ENCODE assay signal across 8 cellular contexts in the genomic region with DNA sequence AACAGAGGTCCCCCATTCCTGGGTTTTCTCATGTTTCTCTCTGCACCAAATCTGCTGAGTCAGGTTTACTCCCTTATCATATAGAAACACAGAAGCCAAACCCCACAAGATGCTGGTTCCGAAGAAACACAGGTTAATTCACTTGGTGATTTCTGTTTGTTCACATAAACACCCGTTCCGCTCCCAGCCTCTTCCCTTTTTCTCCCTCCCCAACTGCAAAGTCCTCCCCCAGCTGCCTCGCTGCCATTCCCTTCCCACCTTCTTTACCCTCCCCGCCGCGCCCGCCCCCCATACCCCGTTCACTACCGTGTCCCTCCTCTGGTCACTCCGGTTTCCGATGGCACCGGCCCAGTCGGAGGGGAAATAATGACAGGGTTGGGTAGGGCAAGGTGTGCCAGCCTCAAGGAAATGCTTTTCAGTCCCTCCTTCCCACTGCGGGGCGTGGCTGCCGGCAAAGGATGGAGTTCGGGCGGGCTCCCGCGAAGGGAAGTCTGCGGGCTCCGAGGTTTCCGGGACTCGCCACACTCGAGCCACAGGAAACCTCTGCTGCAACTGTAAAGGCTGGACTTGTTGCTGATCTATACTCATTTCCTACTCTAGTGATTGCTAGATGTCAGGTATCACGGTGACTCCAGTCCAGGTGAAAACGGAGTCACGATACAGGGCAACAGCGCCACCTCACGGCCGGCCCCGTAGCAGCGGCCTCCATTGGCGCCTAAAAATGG. TPM values are rescaled to one million over a fixed set of nuclear protein-coding genes. Genes with fewer than 3 reads are reported as not detected.
A peak's percentile ranks its signal among the peaks of the same experiment; 100 is the strongest.
DNase-seq lines count a peak whose midpoint lies in the region; ATAC-seq and TF ChIP-seq lines count a peak whose summit lies in the region.

A gene with protein sequence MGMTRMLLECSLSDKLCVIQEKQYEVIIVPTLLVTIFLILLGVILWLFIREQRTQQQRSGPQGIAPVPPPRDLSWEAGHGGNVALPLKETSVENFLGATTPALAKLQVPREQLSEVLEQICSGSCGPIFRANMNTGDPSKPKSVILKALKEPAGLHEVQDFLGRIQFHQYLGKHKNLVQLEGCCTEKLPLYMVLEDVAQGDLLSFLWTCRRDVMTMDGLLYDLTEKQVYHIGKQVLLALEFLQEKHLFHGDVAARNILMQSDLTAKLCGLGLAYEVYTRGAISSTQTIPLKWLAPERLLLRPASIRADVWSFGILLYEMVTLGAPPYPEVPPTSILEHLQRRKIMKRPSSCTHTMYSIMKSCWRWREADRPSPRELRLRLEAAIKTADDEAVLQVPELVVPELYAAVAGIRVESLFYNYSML (minus strand): TSS at position 393 of the 725 bp plus-strand sequence. CDS start 39,434 bp downstream, outside the sequence.

- H3K27me3 ChIP-seq in PC-3 (ENCODE audit: low read length) (no peaks in the 10 kb centered on the region), foreskin keratinocyte (no peaks in the 10 kb centered on the region), neuron (ENCODE audit: insufficient read depth, low read length) (peaks cover 14% of the 10 kb centered on the region), stomach (peaks cover 0 to 16% (median 3%) of the 10 kb centered on the region in 3 donors)

- no peaks in the 10 kb centered on the region for H3K9me3 Mint-ChIP-seq in activated T-helper 2 cell treated with anti-CD3 and anti-CD28 coated beads, Interferon-gamma antibody, Interleukin-2, Interleukin-4, amounts not matched to agents 10 μg/mL and 5 μg/mL and 100 μg/mL, durations not matched to agents 14 hours and 24 hours and 36 hours

- H3K4me3 ChIP-seq in PC-3 (ENCODE audit: low read length) (peak within 1 kb of the TSS; percentile 80), neuron (ENCODE audit: low read length) (peak within 1 kb of the TSS; percentile 44), stomach (peak within 1 kb of the TSS; percentile 39 to 64 (median 53))

- H3K36me3 ChIP-seq in PC-3 (ENCODE audit: low read depth, low read length) (no peaks in the 10 kb centered on the region), neuron (ENCODE audit: insufficient read depth, low read length) (no peaks in the 10 kb centered on the region), stomach (no peaks in the 10 kb centered on the region)

- CTCF ChIA-PET in PC-3 (lab: Charles Lee) = no interaction called here

- H3K9me3 ChIP-seq in PC-3 (ENCODE audit: low read length) = no peaks in the 10 kb centered on the region
- H3K9me3 ChIP-seq in neuron (ENCODE audit: low read length) = no peaks in the 10 kb centered on the region
- H3K9me3 ChIP-seq in stomach = no peaks in the 10 kb centered on the region

- peaks cover 67% of the 10 kb centered on the region for H3K27me3 Mint-ChIP-seq in activated T-helper 2 cell treated with anti-CD3 and anti-CD28 coated beads, Interferon-gamma antibody, Interleukin-2, Interleukin-4, amounts not matched to agents 10 μg/mL and 5 μg/mL and 100 μg/mL, durations not matched to agents 14 hours and 24 hours and 36 hours (ENCODE audit: low read depth)

- peaks cover 39% of the 10 kb centered on the region for H3K4me1 Mint-ChIP-seq in activated T-helper 2 cell treated with anti-CD3 and anti-CD28 coated beads, Interferon-gamma antibody, Interleukin-2, Interleukin-4, amounts not matched to agents 10 μg/mL and 5 μg/mL and 100 μg/mL, durations not matched to agents 14 hours and 24 hours and 36 hours (ENCODE audit: low read depth)

- H3K9me2 ChIP-seq in PC-3 (replicated peaks; ENCODE audit: low read length) = no peaks in the 10 kb centered on the region

- intact Hi-C loops in PC-3 (cut with micrococcal nuclease) (loop anchor here (1.0 to 2.0 kb wide), 5 partner anchors 66 to 437 kb away; no protein-coding TSS in a partner anchor), stomach (cut with DNase I; ENCODE audit: low total_unique reads) (loop anchor here (10.0 kb wide), 1 partner anchor 319 kb away; no protein-coding TSS in a partner anchor)
- intact Hi-C loops in activated T-helper 2 cell treated with anti-CD3 and anti-CD28 coated beads, Interferon-gamma antibody, Interleukin-2, Interleukin-4, amounts not matched to agents 10 μg/mL and 5 μg/mL and 100 μg/mL, durations not matched to agents 14 hours and 24 hours and 36 hours (cut with micrococcal nuclease) = loop anchor here (1.0 to 5.0 kb wide), 4 partner anchors 48 to 439 kb away; a partner anchor contains a TSS

- H3K4me3 Mint-ChIP-seq in activated T-helper 2 cell treated with anti-CD3 and anti-CD28 coated beads, Interferon-gamma antibody, Interleukin-2, Interleukin-4, amounts not matched to agents 10 μg/mL and 5 μg/mL and 100 μg/mL, durations not matched to agents 14 hours and 24 hours and 36 hours (ENCODE audit: low read depth) = peak within 1 kb of the TSS; percentile 70

- peak within 1 kb of the TSS; percentile 100 for H3K4me2 ChIP-seq in PC-3 (ENCODE audit: low read length)

- POLR2A ChIA-PET in PC-3 (lab: Charles Lee; ENCODE audit: unreplicated experiment) = no interaction called here

- peaks cover 34% of the 10 kb centered on the region for H3K79me2 ChIP-seq in PC-3 (ENCODE audit: low read length)

- peak; percentile 90 for TF ChIP-seq CTCF in PC-3 (conservative IDR thresholded peaks at IDR 0.05; ENCODE audit: low read depth, low read length)
- peak; percentile 97 for TF ChIP-seq CTCF in foreskin keratinocyte (conservative IDR thresholded peaks at IDR 0.05)
- peak in 5 of 7 experiments; percentile 73 to 93 (median 89) for TF ChIP-seq CTCF in stomach (IDR thresholded peaks at IDR 0.05)

- H3K9ac ChIP-seq in PC-3 (ENCODE audit: low read length) = peak within 1 kb of the TSS; percentile 74

- no peak for TF ChIP-seq EP300 in stomach (IDR thresholded peaks at IDR 0.05)

- WGBS in stomach, 5 donors = 1 to 2% (median 1%) methylated on average over 29 to 35 of the region's 35 CpGs

- H3K27ac ChIP-seq in PC-3 (ENCODE audit: low read length) (peak within 1 kb of the TSS; percentile 86), foreskin keratinocyte (no peak within 1 kb of the TSS), stomach (peak within 1 kb of the TSS; percentile 79 to 97 (median 89))

- H2AFZ ChIP-seq in PC-3 (ENCODE audit: low read length) (peak within 1 kb of the TSS; percentile 77), neuron (ENCODE audit: low read depth, low read length) (peak within 1 kb of the TSS; percentile 93)

- H3K4me1 ChIP-seq in PC-3 (ENCODE audit: insufficient read depth, low read length) (peaks cover 15% of the 10 kb centered on the region; the same call in 1 of the 2 replicates), foreskin keratinocyte (peaks cover 3% of the 10 kb centered on the region), neuron (ENCODE audit: insufficient read depth, low read length) (peaks cover 6% of the 10 kb centered on the region), stomach (peaks cover 0 to 27% (median 16%) of the 10 kb centered on the region in 4 donors)

- DNase-seq in SKM-1 (lab: John Stamatoyannopoulos, UW; ENCODE audit: unreplicated experiment) (peak; percentile 9), SKM-1 treated with dmso at 0.1 percent for 144 hours (lab: John Stamatoyannopoulos, UW; ENCODE audit: unreplicated experiment) (no peak), HS-5 (ENCODE audit: low read depth) (peak; percentile 45), PC-3 (peak; percentile 89), foreskin keratinocyte (peak; percentile 64 to 79), stomach (peak; percentile 85)
- DNase-seq in activated T-helper 2 cell treated with anti-CD3 and anti-CD28 coated beads, Interferon-gamma antibody, Interleukin-2, Interleukin-4, amounts not matched to agents 10 μg/mL and 5 μg/mL and 100 μg/mL, durations not matched to agents 14 hours and 24 hours and 36 hours (ENCODE audit: low spot score) = peak; percentile 71

- no peaks in the 10 kb centered on the region for H4K20me1 ChIP-seq in PC-3 (ENCODE audit: low read length)

- ATAC-seq in PC-3 (peak; percentile 86), foreskin keratinocyte (peak; percentile 92)

- H3K27ac Mint-ChIP-seq in activated T-helper 2 cell treated with anti-CD3 and anti-CD28 coated beads, Interferon-gamma antibody, Interleukin-2, Interleukin-4, amounts not matched to agents 10 μg/mL and 5 μg/mL and 100 μg/mL, durations not matched to agents 14 hours and 24 hours and 36 hours = no peak within 1 kb of the TSS

- no peak for TF ChIP-seq POLR2A in stomach (IDR thresholded peaks at IDR 0.05)

- no TSS peak for BruUV-seq in PC-3 (replicated peaks; lab: Mats Ljungman, UMichigan)

- no peaks in the 10 kb centered on the region for H3F3A ChIP-seq in PC-3 (ENCODE audit: low read length, unreplicated experiment)

- no peaks in the 10 kb centered on the region for H3K36me3 Mint-ChIP-seq in activated T-helper 2 cell treated with anti-CD3 and anti-CD28 coated beads, Interferon-gamma antibody, Interleukin-2, Interleukin-4, amounts not matched to agents 10 μg/mL and 5 μg/mL and 100 μg/mL, durations not matched to agents 14 hours and 24 hours and 36 hours (ENCODE audit: low read depth)

RNA-seq across cellular contexts. Expression of the gene that starts here (rescaled TPM):
- total RNA-seq in PC-3 (2014; rRNA removed) = 4.3 and 8.6 TPM in 2 replicates
- total RNA-seq in activated T-helper 2 cell treated with anti-CD3 and anti-CD28 coated beads, Interferon-gamma antibody, Interleukin-2, Interleukin-4, amounts not matched to agents 10 μg/mL and 5 μg/mL and 100 μg/mL, durations not matched to agents 14 hours and 24 hours and 36 hours = not detected in 2 replicates
- 3.1 and 3.7 TPM in 2 replicates for total RNA-seq in foreskin keratinocyte
- 1.2 and 1.3 TPM in 2 replicates for polyA plus RNA-seq in foreskin keratinocyte
- total RNA-seq in stomach = 10 to 100 TPM in 3 of 5 donors, 1 to 10 TPM in 2; 2.3 to 23.7 (median 12.0) TPM
- polyA plus RNA-seq in stomach = 1 to 10 TPM; 2.5 to 4.4 (median 4.3) TPM

Comparison
In these comparisons a context has a peak if more than half of its experiments do, and no peak if none do; other contexts are left out.
1. Peak in DNase-seq in activated T-helper 2 cell treated with anti-CD3 and anti-CD28 coated beads, Interferon-gamma antibody, Interleukin-2, Interleukin-4, amounts not matched to agents 10 μg/mL and 5 μg/mL and 100 μg/mL, durations not matched to agents 14 hours and 24 hours and 36 hours; RNA of the gene not detected or under 1 TPM.